ENCODE assay signal across 8 cellular contexts in the genomic region with DNA sequence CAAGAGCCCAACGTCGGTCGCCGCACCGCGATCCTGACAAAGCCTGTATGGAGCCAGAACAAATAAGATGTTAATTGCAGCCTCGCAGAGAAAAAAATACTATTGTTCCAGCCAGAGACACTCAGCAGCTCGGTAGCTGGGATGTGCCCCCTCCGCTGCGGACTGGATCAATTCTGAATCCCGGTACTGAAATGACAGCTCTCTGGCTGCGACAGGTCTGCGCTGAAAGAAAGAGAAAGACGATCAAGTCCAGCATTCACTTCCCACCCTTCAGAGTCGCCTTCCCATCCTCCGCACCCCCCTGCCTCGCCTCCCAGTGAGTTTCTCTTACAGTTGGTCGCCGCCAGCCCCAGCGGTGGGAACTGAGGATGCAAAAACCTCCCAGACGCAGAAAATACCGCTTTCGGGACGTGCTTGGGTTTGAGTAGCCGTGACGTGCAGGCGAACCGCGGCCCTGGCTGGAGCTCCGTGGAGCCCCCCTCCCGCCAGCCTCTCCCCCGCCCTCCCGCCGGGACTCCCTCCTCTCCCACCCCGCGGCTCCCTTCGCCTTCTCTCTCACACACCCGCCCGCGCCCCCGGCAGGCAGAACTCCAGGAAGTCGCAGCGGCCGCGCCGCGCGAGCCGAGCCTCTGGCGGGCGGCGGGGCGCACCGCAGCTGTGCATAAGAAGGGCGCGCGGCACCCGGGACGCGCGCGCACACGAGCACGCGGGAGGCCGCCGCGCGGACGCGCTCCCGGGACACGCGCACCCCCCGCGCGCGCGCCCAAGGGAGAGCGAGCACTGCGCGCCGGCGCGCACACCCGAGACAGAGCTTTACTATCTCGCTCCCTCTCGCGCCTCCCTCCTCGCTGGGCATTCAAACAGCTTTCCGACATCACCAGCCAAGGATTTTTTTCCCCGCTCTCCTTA. TPM values are rescaled to one million over a fixed set of nuclear protein-coding genes. Genes with fewer than 3 reads are reported as not detected.
DNase-seq lines count a peak whose midpoint lies in the region; ATAC-seq and TF ChIP-seq lines count a peak whose summit lies in the region.

A gene (plus strand): TSS at position 780 of the 909 bp plus-strand sequence. CDS start 3,394 bp downstream, outside the sequence.

- peak; percentile 90 to 98 (median 93) for ATAC-seq in heart right ventricle
- ATAC-seq in omental fat pad (ENCODE audit: low FRiP score): peak; percentile 92

- DNase-seq in GM03348 (ENCODE audit: low spot score) (peak; percentile 73), H4 (ENCODE audit: low spot score) (peak; percentile 77), LHCN-M2 (ENCODE audit: low read depth) (peak; percentile 67), RPMI7951 (ENCODE audit: low read depth) (peak; percentile 53), ascending aorta (ENCODE audit: low spot score in 2 of 2) (peak; percentile 37 to 92), heart right ventricle (peak; percentile 83 to 86), omental fat pad (ENCODE audit: low spot score) (no peak), amniotic stem cell (lab: John Stamatoyannopoulos, UW) (no peak)

- no peaks in the 10 kb centered on the region for H3K9me3 ChIP-seq in ascending aorta
- H3K9me3 ChIP-seq in heart right ventricle: no peaks in the 10 kb centered on the region

- WGBS in heart right ventricle, 2 donors: 1% methylated on average over 85 to 92 of the region's 92 CpGs

- peak in 2 of 3 experiments; percentile 24 to 42 for TF ChIP-seq CTCF in ascending aorta (IDR thresholded peaks at IDR 0.05)
- peak in 2 of 9 donors; percentile 21 to 39 for TF ChIP-seq CTCF in heart right ventricle (IDR thresholded peaks at IDR 0.05)
- TF ChIP-seq CTCF in omental fat pad (IDR thresholded peaks at IDR 0.05): no peak

- peak within 1 kb of the TSS; percentile 82 to 94 for H3K4me3 ChIP-seq in ascending aorta
- peak within 1 kb of the TSS; percentile 42 to 72 (median 66) for H3K4me3 ChIP-seq in heart right ventricle

- H3K27me3 ChIP-seq in ascending aorta: no peaks in the 10 kb centered on the region
- peaks cover 0 to 67% (median 10%) of the 10 kb centered on the region in 7 donors for H3K27me3 ChIP-seq in heart right ventricle

- intact Hi-C loops in ascending aorta (cut with DNase I) (loop anchor here (5.0 to 10.0 kb wide), 2 partner anchors 333 to 1160 kb away; a partner anchor contains a TSS), heart right ventricle (cut with DNase I) (loop anchor here in 9 of 10 donors (5.0 to 10.0 kb wide), 6 partner anchors 128 to 340 kb away; no protein-coding TSS in a partner anchor)

- H3K36me3 ChIP-seq in ascending aorta: no peaks in the 10 kb centered on the region
- no peaks in the 10 kb centered on the region for H3K36me3 ChIP-seq in heart right ventricle

- H3K27ac ChIP-seq in ascending aorta (peak within 1 kb of the TSS; percentile 82 to 87), heart right ventricle (peak within 1 kb of the TSS; percentile 34 to 82 (median 76))

- H3K4me1 ChIP-seq in ascending aorta (no peaks in the 10 kb centered on the region), heart right ventricle (peaks cover 0 to 26% (median 0%) of the 10 kb centered on the region in 9 donors)

RNA-seq across cellular contexts. Expression of the gene that starts here (rescaled TPM):
- total RNA-seq in H4 (2014; rRNA removed; shearing (Covaris generic)): 0.79 and 1.1 TPM in 2 replicates
- total RNA-seq in LHCN-M2 (2014; rRNA removed) (under 0.01 TPM in 1 of 2 replicates, not detected in the other), ascending aorta (4.4 TPM), heart right ventricle (1 to 10 TPM in 4 of 10 donors, under 1 TPM in 6; 0.47 to 1.7 (median 0.79) TPM), omental fat pad (1 to 10 TPM in 3 of 4 donors, under 1 TPM in 1; 0.84 to 4.4 (median 1.9) TPM)
- not detected for polyA plus RNA-seq in LHCN-M2 (2012)
- total RNA-seq in RPMI7951 (2014; rRNA removed; shearing (Covaris generic)): under 0.01 TPM in 1 of 2 replicates, not detected in the other
- polyA plus RNA-seq in heart right ventricle: 1 to 10 TPM in 1 of 2 donors, under 1 TPM in 1; 0.77 to 2.1 TPM

Comparison
In these comparisons a context has a peak if more than half of its experiments do, and no peak if none do; other contexts are left out.
1. Peak in DNase-seq in LHCN-M2; RNA of the gene not detected or under 1 TPM.
2. Peak in DNase-seq in RPMI7951; RNA of the gene not detected or under 1 TPM.
3. DNase-seq: peak in GM03348 (single experiment), H4 (single experiment), ascending aorta (2 of 2) and heart right ventricle (2 of 2); none in omental fat pad (single experiment) and amniotic stem cell (single experiment).
4. CTCF ChIP-seq: peak in ascending aorta (2 of 3); none in omental fat pad (0 of 3).